Comparison of ENCODE assay signal across 8 cellular contexts in genomic region chr7:151028948-151029501, GRCh38. TPM values are rescaled to one million over a fixed set of nuclear protein-coding genes. Genes with fewer than 3 reads are reported as not detected.
DNase-seq lines count a peak whose midpoint lies in the region; ATAC-seq and TF ChIP-seq lines count a peak whose summit lies in the region.

No MANE protein-coding gene starts in this region.

- ATAC-seq in T-helper 17 cell (no peak), omental fat pad (ENCODE audit: low FRiP score) (no peak)

- TF ChIP-seq CTCF in GM12865 (IDR thresholded peaks at IDR 0.05; ENCODE audit: insufficient read depth, low read depth, low read length, missing control alignments), result no peak
- no peak for TF ChIP-seq CTCF in fibroblast of the aortic adventitia (IDR thresholded peaks at IDR 0.05; ENCODE audit: insufficient read depth, low read length)
- TF ChIP-seq CTCF in retinal pigment epithelial cell (conservative IDR thresholded peaks at IDR 0.05; ENCODE audit: low read depth, low read length), result no peak
- TF ChIP-seq CTCF in omental fat pad (IDR thresholded peaks at IDR 0.05), result no peak

- H3K27me3 Mint-ChIP-seq in T-helper 17 cell, result no peaks in the 10 kb centered on the region

- H3K4me3 Mint-ChIP-seq in T-helper 17 cell, result peak overlapping the region; percentile 91

- no peaks in the 10 kb centered on the region for H3K9me3 ChIP-seq in T-helper 17 cell (ENCODE audit: control insufficient read depth, low read length, poor library complexity, severe bottlenecking)

- peak overlapping the region; percentile 60 for H3K4me3 ChIP-seq in GM12865 (ENCODE audit: low read depth, low read length)
- H3K4me3 ChIP-seq in fibroblast of the aortic adventitia (ENCODE audit: low read depth, low read length), result peak overlapping the region; percentile 91
- H3K4me3 ChIP-seq in retinal pigment epithelial cell (ENCODE audit: low read length), result peak overlapping the region; percentile 83

- peaks cover 2% of the 10 kb centered on the region for H3K36me3 Mint-ChIP-seq in T-helper 17 cell (ENCODE audit: low read depth)

- DNase-seq in GM12865 (ENCODE audit: low read depth) (no peak), T-helper 17 cell (no peak), fibroblast of the aortic adventitia (ENCODE audit: low read depth) (peak; percentile 12), retinal pigment epithelial cell (ENCODE audit: low read depth) (no peak), omental fat pad (ENCODE audit: low spot score) (no peak), medulla oblongata (ENCODE audit: extremely low spot score) (no peak), NCI-H187 treated with DMSO at 0.1 percent for 48 hours (lab: John Stamatoyannopoulos, UW) (no peak), AML-193 (lab: John Stamatoyannopoulos, UW) (no peak)

- peaks cover 22% of the 10 kb centered on the region for H3K4me1 Mint-ChIP-seq in T-helper 17 cell

- peak overlapping the region; percentile 96 for H3K27ac Mint-ChIP-seq in T-helper 17 cell

RNA-seq across cellular contexts. Expression of gene ABCB8, which starts 0.8 kb away (rescaled TPM):
- total RNA-seq in T-helper 17 cell (10 to 100 TPM; 47.7 to 60.1 TPM), fibroblast of the aortic adventitia (ENCODE audit: low replicate concordance) (18.1 and 30.9 TPM in 2 replicates), omental fat pad (10 to 100 TPM; 25.5 to 39.4 (median 31.6) TPM)

RNA-seq across cellular contexts. Expression of gene ATG9B, which starts 4.7 kb away (rescaled TPM):
- total RNA-seq in T-helper 17 cell (10 to 100 TPM in 1 of 2 donors, 1 to 10 TPM in 1; 5.3 to 12.2 TPM), fibroblast of the aortic adventitia (ENCODE audit: low replicate concordance) (under 0.01 and 0.98 TPM in 2 replicates), omental fat pad (under 1 TPM in 1 of 4 donors, not detected in 3; 0.46 TPM)

RNA-seq across cellular contexts. Expression of gene ASIC3, which starts 19.3 kb away (rescaled TPM):
- total RNA-seq in T-helper 17 cell, result 1 to 10 TPM; 6.7 to 9.1 TPM
- total RNA-seq in fibroblast of the aortic adventitia (ENCODE audit: low replicate concordance), result 0.18 TPM in 1 of 2 replicates, not detected in the other
- total RNA-seq in omental fat pad, result 1 to 10 TPM; 1.6 to 3.2 (median 2.3) TPM

RNA-seq across cellular contexts. Expression of gene CDK5, which starts 28.7 kb away (rescaled TPM):
- total RNA-seq in T-helper 17 cell (1 to 10 TPM; 4.7 TPM), fibroblast of the aortic adventitia (ENCODE audit: low replicate concordance) (16.1 and 28.9 TPM in 2 replicates), omental fat pad (10 to 100 TPM in 1 of 4 donors, 1 to 10 TPM in 3; 6.1 to 10.4 (median 7.9) TPM)

RNA-seq across cellular contexts. Expression of gene SLC4A2, which starts 30.4 kb away (rescaled TPM):
- 10 to 100 TPM; 48.9 to 61.3 TPM for total RNA-seq in T-helper 17 cell
- total RNA-seq in fibroblast of the aortic adventitia (ENCODE audit: low replicate concordance), result 39.7 and 65.4 TPM in 2 replicates
- 100 to 1,000 TPM; 115 to 126 (median 118) TPM for total RNA-seq in omental fat pad
